8 cellular contexts compared by ENCODE assay signal in genomic region chr5:132746592-132747063, GRCh38. TPM values are rescaled to one million over a fixed set of nuclear protein-coding genes. Genes with fewer than 3 reads are reported as not detected.
DNase-seq lines count a peak whose midpoint lies in the region; ATAC-seq, FAIRE-seq and TF ChIP-seq lines count a peak whose summit lies in the region.

No MANE protein-coding gene starts in this region.

- H3K9me3 Mint-ChIP-seq in Calu3 (ENCODE audit: low read depth, unreplicated experiment): no peaks in the 10 kb centered on the region

- H3K27me3 Mint-ChIP-seq in Calu3 (ENCODE audit: unreplicated experiment): no peaks in the 10 kb centered on the region

- CTCF ChIA-PET in Calu3 (lab: Charles Lee): interaction anchor here (1.0 to 1.6 kb wide), 4 partner anchors 9 to 74 kb away, joined by 5 to 28 read pairs (median 8); partner anchors contain the start of genes KIF3A and SOWAHA

- intact Hi-C loops in Calu3 (cut with micrococcal nuclease; ENCODE audit: unreplicated experiment): no loop called here

- peak; percentile 23 for ATAC-seq in HG03460 (IDR thresholded peaks at IDR 0.05; ENCODE audit: unreplicated experiment)
- no peak for ATAC-seq in HG02885 (IDR thresholded peaks at IDR 0.05; ENCODE audit: poor library complexity, unreplicated experiment)

- no peak for TF ChIP-seq CTCF in Calu3 (IDR thresholded peaks at IDR 0.05; ENCODE audit: unreplicated experiment)

- peak; percentile 65 for DNase-seq in Calu3
- DNase-seq in activated naive CD8-positive, alpha-beta T cell treated with anti-CD3 and anti-CD28 coated beads, Interleukin-2, amount 50 U/mL, for 16 hours (ENCODE audit: low read depth, low spot score): peak; percentile 27
- peak; percentile 41 for DNase-seq in iris pigment epithelial cell (ENCODE audit: low read depth)
- DNase-seq in stimulated activated CD4-positive, alpha-beta T cell treated with anti-CD3 and anti-CD28 coated beads, Interleukin-4, amount 100 ng/mL, for 48 hours (ENCODE audit: low read depth in 2 of 2): peak; percentile 31 to 40
- DNase-seq in central memory CD4-positive, alpha-beta T cell: no peak
- no peak for DNase-seq in RCC 7860 (ENCODE audit: low spot score)

- BruUV-seq in Calu3 (replicated peaks; lab: Mats Ljungman, UMichigan): no TSS peak

- peak overlapping the region; percentile 66 for H3K4me3 Mint-ChIP-seq in Calu3 (ENCODE audit: low read depth, unreplicated experiment)

- no peak for FAIRE-seq in RCC 7860 (lab: Jason Lieb, UNC)

- no peaks in the 10 kb centered on the region for H3K4me1 Mint-ChIP-seq in Calu3 (ENCODE audit: low read depth, unreplicated experiment)

- H3K36me3 Mint-ChIP-seq in Calu3 (ENCODE audit: insufficient read depth, unreplicated experiment): no peaks in the 10 kb centered on the region

- H3K27ac Mint-ChIP-seq in Calu3 (ENCODE audit: unreplicated experiment): no peak overlapping the region

RNA-seq across cellular contexts. Expression of gene CCNI2, which starts 0.6 kb away (rescaled TPM):
- total RNA-seq in Calu3 (2022): 3.3 and 3.4 TPM in 2 replicates

RNA-seq across cellular contexts. Expression of gene KIF3A, which starts 9.3 kb away (rescaled TPM):
- 17.5 and 18.9 TPM in 2 replicates for total RNA-seq in Calu3 (2022)

RNA-seq across cellular contexts. Expression of gene SEPTIN8, which starts 30.4 kb away (rescaled TPM):
- 40.4 and 48.5 TPM in 2 replicates for total RNA-seq in Calu3 (2022)

Comparison
In these comparisons a context has a peak if more than half of its experiments do, and no peak if none do; other contexts are left out.
1. DNase-seq: peak in Calu3 (single experiment), activated naive CD8-positive, alpha-beta T cell treated with anti-CD3 and anti-CD28 coated beads, Interleukin-2, amount 50 U/mL, for 16 hours (single experiment), iris pigment epithelial cell (single experiment) and stimulated activated CD4-positive, alpha-beta T cell treated with anti-CD3 and anti-CD28 coated beads, Interleukin-4, amount 100 ng/mL, for 48 hours (2 of 2); none in central memory CD4-positive, alpha-beta T cell (single experiment) and RCC 7860 (single experiment).